Comparison of ENCODE assay signal across 8 cellular contexts in genomic region chr20:41693136-41693979, GRCh38.
A peak's percentile ranks its signal among the peaks of the same experiment; 100 is the strongest.
DNase-seq lines count a peak whose midpoint lies in the region; ATAC-seq and TF ChIP-seq lines count a peak whose summit lies in the region.

No MANE protein-coding gene starts in this region.

- H3K4me3 Mint-ChIP-seq in chondrocyte (ENCODE audit: unreplicated experiment): peak overlapping the region; percentile 83

- in situ Hi-C loops in GM18951 (cut with MboI; ENCODE audit: low sequenced_read_pairs, unreplicated experiment): no loop called here

- H3K4me1 Mint-ChIP-seq in chondrocyte (ENCODE audit: low read depth): peaks cover 9% of the 10 kb centered on the region

- no peaks in the 10 kb centered on the region for H3K36me3 Mint-ChIP-seq in chondrocyte (ENCODE audit: low read depth)

- peaks cover 9% of the 10 kb centered on the region for H3K27me3 Mint-ChIP-seq in chondrocyte (ENCODE audit: low read depth)

- TF ChIP-seq CTCF in AG09309 (IDR thresholded peaks at IDR 0.05; ENCODE audit: control insufficient read depth, insufficient read depth, low read depth, low read length, missing control alignments) (peak; percentile 33), chondrocyte (IDR thresholded peaks at IDR 0.05) (peak; percentile 86)

- H3K4me3 ChIP-seq in AG09309 (ENCODE audit: control insufficient read depth, low read depth, low read length): peak overlapping the region; percentile 96

- H3K9me3 Mint-ChIP-seq in chondrocyte (ENCODE audit: low read depth): no peaks in the 10 kb centered on the region

- peak; percentile 85 for ATAC-seq in HG03175 (IDR thresholded peaks at IDR 0.05; ENCODE audit: unreplicated experiment)

- peak overlapping the region; percentile 74 for H3K27ac Mint-ChIP-seq in chondrocyte (ENCODE audit: unreplicated experiment)

- peak; percentile 75 for TF ChIP-seq POLR2A in GM18951 (IDR thresholded peaks at IDR 0.05; ENCODE audit: extremely low read depth, insufficient read depth, insufficient read length)

- peak; percentile 62 for DNase-seq in AG09309 (ENCODE audit: low read depth)
- peak; percentile 74 for DNase-seq in NCI-H226
- peak; percentile 59 for DNase-seq in activated CD4-positive, CD25-positive, alpha-beta regulatory T cell treated with anti-CD3 and anti-CD28 coated beads, Interleukin-2, amount 50 U/mL, for 72 hours
- DNase-seq in chondrocyte (ENCODE audit: low spot score): no peak
- DNase-seq in kidney glomerular epithelial cell (lab: John Stamatoyannopoulos, UW): peak; percentile 85
- DNase-seq in stimulated activated CD4-positive, alpha-beta T cell treated with anti-CD3 and anti-CD28 coated beads, Interleukin-15, amount 100 ng/mL, for 48 hours (ENCODE audit: low read depth in 2 of 2): peak; percentile 61 to 64
